8 cellular contexts compared by ENCODE assay signal in genomic region chr11:65779669-65779918, GRCh38. TPM values are rescaled to one million over a fixed set of nuclear protein-coding genes. Genes with fewer than 3 reads are reported as not detected.
DNase-seq lines count a peak whose midpoint lies in the region; ATAC-seq and TF ChIP-seq lines count a peak whose summit lies in the region.

No MANE protein-coding gene starts in this region.

- no peak overlapping the region for H2AFZ ChIP-seq in neural progenitor cell (replicated peaks)

- H3K4me1 Mint-ChIP-seq in effector memory CD8-positive, alpha-beta T cell (ENCODE audit: low read depth in 2 of 2), result peaks cover 13 to 14% of the 10 kb centered on the region in 2 donors
- H3K4me1 Mint-ChIP-seq in neural progenitor cell, result peaks cover 3% of the 10 kb centered on the region

- no peak for TF ChIP-seq CTCF in neural progenitor cell (IDR thresholded peaks at IDR 0.05)

- no peaks in the 10 kb centered on the region for H3K79me2 ChIP-seq in neural progenitor cell (ENCODE audit: low read depth)

- H3K4me3 Mint-ChIP-seq in effector memory CD8-positive, alpha-beta T cell, result peak overlapping the region; percentile 89 to 90
- H3K4me3 Mint-ChIP-seq in neural progenitor cell, result no peak overlapping the region

- H3K4me1 ChIP-seq in BLaER1, result peaks cover 59% of the 10 kb centered on the region
- peaks cover 8% of the 10 kb centered on the region for H3K4me1 ChIP-seq in neural progenitor cell

- no peaks in the 10 kb centered on the region for H3K9me3 ChIP-seq in BLaER1
- H3K9me3 ChIP-seq in MG63, result no peaks in the 10 kb centered on the region
- H3K9me3 ChIP-seq in neural progenitor cell (ENCODE audit: low read depth), result no peaks in the 10 kb centered on the region

- DNase-seq in MG63 (no peak), neural progenitor cell (ENCODE audit: low spot score) (no peak), COR-L47 (lab: John Stamatoyannopoulos, UW) (no peak)
- no peak for DNase-seq in effector memory CD8-positive, alpha-beta T cell

- ATAC-seq in effector memory CD8-positive, alpha-beta T cell (replicated peaks), result no peak
- ATAC-seq in GM19324 (IDR thresholded peaks at IDR 0.05; ENCODE audit: low FRiP score, unreplicated experiment) (no peak), GM21390 (IDR thresholded peaks at IDR 0.05; ENCODE audit: unreplicated experiment) (no peak), HG03457 (IDR thresholded peaks at IDR 0.05; ENCODE audit: unreplicated experiment) (no peak)

- H3K36me3 ChIP-seq in BLaER1 (peaks cover 41% of the 10 kb centered on the region), MG63 (peaks cover 32% of the 10 kb centered on the region), neural progenitor cell (no peaks in the 10 kb centered on the region)

- H3K27ac Mint-ChIP-seq in effector memory CD8-positive, alpha-beta T cell, result peak overlapping the region; percentile 74 to 85
- H3K27ac Mint-ChIP-seq in neural progenitor cell, result no peak overlapping the region

- no peaks in the 10 kb centered on the region for H3K9me3 Mint-ChIP-seq in effector memory CD8-positive, alpha-beta T cell
- no peaks in the 10 kb centered on the region for H3K9me3 Mint-ChIP-seq in neural progenitor cell

- H3K4me3 ChIP-seq in BLaER1 (peak overlapping the region; percentile 93), MG63 (peak overlapping the region; percentile 77), neural progenitor cell (peak overlapping the region; percentile 83)

- H3K27ac ChIP-seq in BLaER1 (peak overlapping the region; percentile 97), neural progenitor cell (no peak overlapping the region)

- H3K36me3 Mint-ChIP-seq in effector memory CD8-positive, alpha-beta T cell (ENCODE audit: insufficient read depth), result peaks cover 21% of the 10 kb centered on the region
- H3K36me3 Mint-ChIP-seq in neural progenitor cell, result peaks cover 4% of the 10 kb centered on the region

- peaks cover 16% of the 10 kb centered on the region for H3F3A ChIP-seq in neural progenitor cell (ENCODE audit: low read depth)

- H4K20me1 ChIP-seq in BLaER1 (peaks cover 52% of the 10 kb centered on the region), neural progenitor cell (ENCODE audit: low read depth) (no peaks in the 10 kb centered on the region)

- peaks cover 32% of the 10 kb centered on the region for H3K27me3 ChIP-seq in BLaER1
- H3K27me3 ChIP-seq in MG63, result no peaks in the 10 kb centered on the region
- H3K27me3 ChIP-seq in neural progenitor cell, result peaks cover 43% of the 10 kb centered on the region

- H3K9ac ChIP-seq in BLaER1, result peak overlapping the region; percentile 95
- H3K9ac ChIP-seq in neural progenitor cell, result no peak overlapping the region

- peak overlapping the region; percentile 89 for H3K4me2 ChIP-seq in BLaER1
- peak overlapping the region; percentile 99 for H3K4me2 ChIP-seq in neural progenitor cell

- peaks cover 0 to 6% of the 10 kb centered on the region in 2 donors for H3K27me3 Mint-ChIP-seq in effector memory CD8-positive, alpha-beta T cell
- peaks cover 23% of the 10 kb centered on the region for H3K27me3 Mint-ChIP-seq in neural progenitor cell (ENCODE audit: insufficient read depth, low read depth)

RNA-seq across cellular contexts. Expression of gene AP5B1, which starts 1.2 kb away (rescaled TPM):
- 5.8 and 7.6 TPM in 2 replicates for total RNA-seq in MG63 (2014; rRNA removed; shearing (Covaris generic); ENCODE audit: low replicate concordance)
- total RNA-seq in neural progenitor cell (ENCODE audit: low replicate concordance), result 3.6 and 13.8 TPM in 2 replicates

RNA-seq across cellular contexts. Expression of gene OVOL1, which starts 7.3 kb away (rescaled TPM):
- total RNA-seq in MG63 (2014; rRNA removed; shearing (Covaris generic); ENCODE audit: low replicate concordance), result not detected in 2 replicates
- total RNA-seq in neural progenitor cell (ENCODE audit: low replicate concordance), result 0.12 TPM in 1 of 2 replicates, not detected in the other

RNA-seq across cellular contexts. Expression of gene SNX32, which starts 54.2 kb away (rescaled TPM):
- total RNA-seq in MG63 (2014; rRNA removed; shearing (Covaris generic); ENCODE audit: low replicate concordance), result 0.43 TPM in 1 of 2 replicates, not detected in the other
- total RNA-seq in neural progenitor cell (ENCODE audit: low replicate concordance), result 1.4 and 3.0 TPM in 2 replicates

RNA-seq across cellular contexts. Expression of gene RNASEH2C, which starts 59.0 kb away (rescaled TPM):
- total RNA-seq in MG63 (2014; rRNA removed; shearing (Covaris generic); ENCODE audit: low replicate concordance), result 28.2 and 73.1 TPM in 2 replicates
- 23.4 and 53.3 TPM in 2 replicates for total RNA-seq in neural progenitor cell (ENCODE audit: low replicate concordance)
